ENCODE assay signal across 1 cellular context in the genomic region with DNA sequence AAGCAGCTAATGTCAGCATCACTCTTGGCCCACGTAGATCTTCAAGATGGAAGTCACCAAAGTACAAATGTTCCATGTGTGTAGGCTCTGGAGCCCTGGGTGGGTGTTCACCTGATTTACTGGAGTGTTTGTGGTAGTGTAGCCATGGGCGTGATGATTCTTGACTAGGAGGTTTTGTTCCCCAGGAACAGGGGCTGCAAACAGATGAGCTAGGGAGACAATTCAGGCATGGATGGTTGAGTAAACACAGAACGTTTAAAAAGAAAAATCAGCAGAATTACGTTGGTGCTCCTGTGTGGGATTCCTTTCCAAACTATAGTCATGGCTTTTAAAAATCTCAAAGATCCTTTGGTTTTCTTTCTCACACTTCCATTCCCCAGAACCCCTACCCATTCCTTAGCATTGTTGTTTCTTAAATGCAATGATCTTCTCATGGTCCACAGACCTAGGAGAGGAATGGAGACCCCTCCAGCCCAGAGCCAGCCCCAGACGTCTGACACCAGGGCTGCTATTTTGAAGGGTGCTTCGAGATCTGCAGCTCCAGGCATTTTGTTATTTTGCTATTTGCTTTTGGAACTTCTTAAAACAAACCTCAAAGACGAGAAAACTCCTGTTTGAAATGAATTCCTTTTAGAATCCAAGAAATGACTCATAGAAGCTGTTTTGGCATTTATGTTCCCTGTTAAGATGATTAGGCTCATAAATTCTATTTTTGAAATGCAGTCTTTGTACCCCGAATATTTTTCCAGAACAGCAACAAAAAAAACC.
TF ChIP-seq lines count a peak whose summit lies in the region.

No MANE protein-coding gene starts in this region.

TF ChIP-seq in SK-N-SH treated with all-trans-retinoic acid at 6 μM for 48 hours, 23 proteins besides CTCF, POLR2A, EP300 and RAD21 (continued from another document):
- no peak for TF ChIP-seq SNAI2 (CRISPR knock-in tag; IDR thresholded peaks at IDR 0.05)
TF ChIP-seq in SK-N-SH treated with all-trans-retinoic acid at 6 μM for 48 hours: peak in this region for 0.
